Comparison of ENCODE assay signal across 19 cellular contexts in the genomic region with DNA sequence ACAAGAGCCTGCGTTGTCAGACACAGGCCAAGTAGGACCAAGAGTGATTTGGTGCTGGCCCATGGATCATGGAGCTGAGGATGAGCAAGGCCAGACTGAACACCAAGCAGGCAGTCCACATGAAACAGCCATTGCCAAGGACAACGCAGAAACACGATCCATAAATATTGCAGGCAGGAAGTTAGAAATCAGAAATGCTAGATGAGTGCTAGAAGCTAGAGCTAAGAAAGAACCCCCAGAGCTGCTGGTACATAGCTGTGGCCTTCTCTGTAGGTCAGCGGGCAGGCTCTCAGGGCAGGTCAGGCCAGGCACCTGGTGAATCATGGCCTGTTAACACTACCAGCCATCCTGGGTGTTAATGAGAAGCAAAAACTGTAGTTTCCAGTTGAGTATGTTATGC.
DNase-seq lines count a peak whose midpoint lies in the region; ATAC-seq and TF ChIP-seq lines count a peak whose summit lies in the region.
"Had no signal": no experiment of that assay in that cellular context is flagged by ENCODE, and none has a peak within 500 bp of the region (broad histone marks: within the 10 kb centered on the region; RNA-seq: fewer than 3 reads in every experiment).

No MANE protein-coding gene starts in this region.

- no peak overlapping the region for H3K4me3 ChIP-seq in liver (ENCODE audit: low read depth in 1 of 3, low read length in 3 of 3)
- H3K4me3 ChIP-seq: GM12878, GM23338, K562, SK-N-MC had no signal

- no peak overlapping the region for H3K9ac ChIP-seq in liver (ENCODE audit: low read depth in 1 of 2, low read length in 2 of 2)

- H3K4me3 Mint-ChIP-seq in activated CD8-positive, alpha-beta T cell treated with anti-CD3 and anti-CD28 coated beads, Interleukin-2, amount 10 ng/mL, durations not matched to agents 7 days and 5 days, result no peak overlapping the region
- H3K4me3 Mint-ChIP-seq: CD4-positive, CD25-positive, alpha-beta regulatory T cell; GM23338 had no signal

- no peak for TF ChIP-seq RAD21 in liver (IDR thresholded peaks at IDR 0.05)

- ATAC-seq in GM19395 (IDR thresholded peaks at IDR 0.05; ENCODE audit: unreplicated experiment), result no peak
- no peak for ATAC-seq in activated CD8-positive, alpha-beta T cell treated with anti-CD3 and anti-CD28 coated beads, Interleukin-2, amount 10 ng/mL, durations not matched to agents 7 days and 5 days
- ATAC-seq: GM12878, GM23338, K562 had no signal

- no peak overlapping the region for H3K27ac Mint-ChIP-seq in activated CD8-positive, alpha-beta T cell treated with anti-CD3 and anti-CD28 coated beads, Interleukin-2, amount 10 ng/mL, durations not matched to agents 7 days and 5 days
- H3K27ac Mint-ChIP-seq: CD4-positive, CD25-positive, alpha-beta regulatory T cell; GM23338 had no signal

- CTCF ChIA-PET in activated CD8-positive, alpha-beta T cell treated with anti-CD3 and anti-CD28 coated beads, Interleukin-2, amount 10 ng/mL, durations not matched to agents 7 days and 5 days (lab: Charles Lee), result interaction anchor here (1.9 kb wide), 1 partner anchor 707 kb away, joined by 7 read pairs; no protein-coding TSS in a partner anchor

- peak overlapping the region; percentile 56 to 82 for H3K27ac ChIP-seq in liver (ENCODE audit: low read depth in 1 of 2, low read length in 2 of 2)
- H3K27ac ChIP-seq: SK-N-MC had no signal

- POLR2A ChIA-PET in activated CD8-positive, alpha-beta T cell treated with anti-CD3 and anti-CD28 coated beads, Interleukin-2, amount 10 ng/mL, durations not matched to agents 7 days and 5 days (lab: Charles Lee), result no interaction called here

- 34% methylated on average over 4 of the region's 4 CpGs for WGBS in liver

- H3K4me1 ChIP-seq in liver (ENCODE audit: control insufficient read depth in 4 of 4, insufficient read depth in 4 of 4, low read length in 3 of 4), result peaks cover 4 to 28% (median 15%) of the 10 kb centered on the region in 4 donors

- TF ChIP-seq CTCF in liver (IDR thresholded peaks at IDR 0.05; ENCODE audit: low read depth, low read length, missing input control), result no peak

- no peaks in the 10 kb centered on the region for H3K9me3 ChIP-seq in liver (ENCODE audit: control insufficient read depth in 4 of 4, low read length in 3 of 4)

- H3K9me3 Mint-ChIP-seq in activated CD8-positive, alpha-beta T cell treated with anti-CD3 and anti-CD28 coated beads, Interleukin-2, amount 10 ng/mL, durations not matched to agents 7 days and 5 days (ENCODE audit: insufficient read depth), result no peaks in the 10 kb centered on the region
- H3K9me3 Mint-ChIP-seq: CD4-positive, CD25-positive, alpha-beta regulatory T cell had no signal

- no peaks in the 10 kb centered on the region for H3K27me3 Mint-ChIP-seq in activated CD8-positive, alpha-beta T cell treated with anti-CD3 and anti-CD28 coated beads, Interleukin-2, amount 10 ng/mL, durations not matched to agents 7 days and 5 days (ENCODE audit: low read depth)

- H3K4me1 Mint-ChIP-seq in activated CD8-positive, alpha-beta T cell treated with anti-CD3 and anti-CD28 coated beads, Interleukin-2, amount 10 ng/mL, durations not matched to agents 7 days and 5 days (ENCODE audit: low read depth), result no peaks in the 10 kb centered on the region
- H3K4me1 Mint-ChIP-seq: CD4-positive, CD25-positive, alpha-beta regulatory T cell had no signal

- no peaks in the 10 kb centered on the region for H3K36me3 Mint-ChIP-seq in activated CD8-positive, alpha-beta T cell treated with anti-CD3 and anti-CD28 coated beads, Interleukin-2, amount 10 ng/mL, durations not matched to agents 7 days and 5 days (ENCODE audit: low read depth)
- H3K36me3 Mint-ChIP-seq: CD4-positive, CD25-positive, alpha-beta regulatory T cell had no signal

- no peaks in the 10 kb centered on the region for H3K36me3 ChIP-seq in liver (ENCODE audit: control insufficient read depth in 4 of 4, insufficient read depth in 3 of 4, low read depth in 1 of 4, low read length in 3 of 4)

- no peaks in the 10 kb centered on the region for H3K27me3 ChIP-seq in liver (ENCODE audit: control insufficient read depth in 4 of 4, insufficient read depth in 4 of 4, low read length in 3 of 4)

- DNase-seq in M059J (ENCODE audit: low read depth) (peak; percentile 12), fibroblast of peridontal ligament (ENCODE audit: extremely low read depth) (peak; percentile 34), renal cortical epithelial cell (ENCODE audit: low read depth) (peak; percentile 82), ecto neural progenitor cell (ENCODE audit: low spot score) (no peak)
- no peak for DNase-seq in activated CD8-positive, alpha-beta T cell treated with anti-CD3 and anti-CD28 coated beads, Interleukin-2, amount 10 ng/mL, durations not matched to agents 7 days and 5 days
- DNase-seq: ACHN; CD4-positive, CD25-positive, alpha-beta regulatory T cell; DMS53; EL; HCEC 1CT; NCI-H2081 treated with DMSO at 0.1 percent for 48 hours; OCI-M1; SHP77 had no signal

TF ChIP-seq in liver, 16 proteins besides CTCF, POLR2A, EP300 and RAD21:
- TF ChIP-seq RXRA (IDR thresholded peaks at IDR 0.05) (peak in 1 of 2 donors; percentile 68), JUND (IDR thresholded peaks at IDR 0.05) (peak in 1 of 2 donors; percentile 2), GABPA (IDR thresholded peaks at IDR 0.05 in 1 of 2, conservative IDR thresholded peaks at IDR 0.05 in 1 of 2) (no peak), SP1 (IDR thresholded peaks at IDR 0.05) (no peak)

Comparison
In these comparisons a context has a peak if more than half of its experiments do, and no peak if none do; other contexts are left out.
1. DNase-seq: peak in M059J (single experiment), fibroblast of peridontal ligament (single experiment) and renal cortical epithelial cell (single experiment); none in ecto neural progenitor cell (single experiment) and activated CD8-positive, alpha-beta T cell treated with anti-CD3 and anti-CD28 coated beads, Interleukin-2, amount 10 ng/mL, durations not matched to agents 7 days and 5 days (single experiment).